8 cellular contexts compared by ENCODE assay signal in the genomic region with DNA sequence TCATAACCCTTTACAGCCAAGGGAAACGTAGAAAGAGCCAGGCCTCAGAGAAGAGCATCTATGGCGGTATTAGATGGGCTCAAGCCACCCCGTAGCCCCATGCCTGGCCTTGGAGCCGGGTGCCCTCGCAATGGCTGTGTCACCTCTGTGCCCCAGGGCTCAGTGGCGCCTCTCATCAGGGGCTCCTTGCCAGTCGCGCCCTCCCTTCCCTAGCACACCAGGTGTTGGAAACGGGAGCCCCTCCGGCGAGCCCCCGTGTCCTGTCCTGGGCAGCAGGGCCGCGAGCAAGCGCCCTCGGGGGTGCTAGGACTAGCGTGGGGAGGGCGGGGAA.
DNase-seq lines count a peak whose midpoint lies in the region; ATAC-seq and TF ChIP-seq lines count a peak whose summit lies in the region.

No MANE protein-coding gene starts in this region.

- H3K27me3 ChIP-seq in muscle layer of colon (ENCODE audit: control insufficient read depth in 1 of 2, insufficient read depth in 2 of 2, low read length in 2 of 2): no peaks in the 10 kb centered on the region

- peaks cover 8% of the 10 kb centered on the region for H3K4me1 ChIP-seq in muscle layer of colon (ENCODE audit: insufficient read depth, low read length)

- TF ChIP-seq CTCF in C4-2B (conservative IDR thresholded peaks at IDR 0.05) (no peak), choroid plexus epithelial cell (conservative IDR thresholded peaks at IDR 0.05; ENCODE audit: low read depth, low read length) (no peak)

- peaks cover 16% of the 10 kb centered on the region for H3K36me3 ChIP-seq in muscle layer of colon (ENCODE audit: insufficient read depth, low read length)

- peak overlapping the region; percentile 66 for H3K27ac ChIP-seq in C4-2B
- peak overlapping the region; percentile 85 for H3K27ac ChIP-seq in muscle layer of colon (ENCODE audit: low read depth, low read length)

- DNase-seq in choroid plexus epithelial cell (ENCODE audit: low read depth): no peak
- no peak for DNase-seq in NCI-H146 treated with DMSO at 0.1 percent for 48 hours (lab: John Stamatoyannopoulos, UW; ENCODE audit: unreplicated experiment)

- peak; percentile 14 for ATAC-seq in HG03378 (IDR thresholded peaks at IDR 0.05; ENCODE audit: unreplicated experiment)
- ATAC-seq in GM18909 (IDR thresholded peaks at IDR 0.05; ENCODE audit: poor library complexity, unreplicated experiment): no peak
- ATAC-seq in GM18867 (IDR thresholded peaks at IDR 0.05; ENCODE audit: unreplicated experiment): no peak
- ATAC-seq in HG03469 (IDR thresholded peaks at IDR 0.05; ENCODE audit: unreplicated experiment): no peak

- peak overlapping the region; percentile 51 for H3K9ac ChIP-seq in muscle layer of colon (ENCODE audit: low read length)

- H3K9me3 ChIP-seq in muscle layer of colon (ENCODE audit: low read length): peaks cover 16% of the 10 kb centered on the region

- H3K4me3 ChIP-seq in choroid plexus epithelial cell (ENCODE audit: low read depth, low read length): peak overlapping the region; percentile 86
- H3K4me3 ChIP-seq in muscle layer of colon (ENCODE audit: low read depth in 1 of 2, low read length in 2 of 2): peak overlapping the region; percentile 68 to 89
